Comparison of ENCODE assay signal across 8 cellular contexts in the genomic region with DNA sequence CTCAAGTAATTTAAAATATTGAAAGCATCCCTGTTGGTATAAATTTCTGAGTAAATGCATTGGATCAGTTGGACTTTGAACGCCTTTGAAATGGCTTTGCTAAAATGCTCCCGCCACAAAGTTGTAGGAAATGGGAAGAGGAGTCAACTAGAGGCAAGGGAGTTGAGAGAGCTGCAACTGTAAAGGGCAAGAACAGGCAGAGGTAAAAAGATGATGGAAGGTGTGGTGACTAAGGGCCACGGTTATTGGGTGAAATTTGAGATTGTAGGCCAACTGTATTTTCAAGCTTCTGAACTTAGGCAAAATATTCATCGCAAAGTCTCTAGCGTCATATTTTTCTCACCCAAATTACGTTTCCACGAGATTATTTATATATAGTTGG. TPM values are rescaled to one million over a fixed set of nuclear protein-coding genes. Genes with fewer than 3 reads are reported as not detected.
DNase-seq lines count a peak whose midpoint lies in the region; ATAC-seq and TF ChIP-seq lines count a peak whose summit lies in the region.

No MANE protein-coding gene starts in this region.

- H3K9ac ChIP-seq in mucosa of stomach (ENCODE audit: low read length), result peak overlapping the region; percentile 77

- no peak for TF ChIP-seq CTCF in heart right ventricle (IDR thresholded peaks at IDR 0.05)
- TF ChIP-seq CTCF in astrocyte of the cerebellum (IDR thresholded peaks at IDR 0.05; ENCODE audit: low read depth, low read length, missing control alignments), result no peak
- TF ChIP-seq CTCF in uterus (IDR thresholded peaks at IDR 0.05), result no peak

- H3K4me3 ChIP-seq in heart right ventricle (peak overlapping the region in 8 of 10 donors; percentile 54 to 92 (median 86)), astrocyte of the cerebellum (ENCODE audit: low read depth, low read length) (peak overlapping the region; percentile 79), mucosa of stomach (ENCODE audit: low read length) (peak overlapping the region; percentile 72), uterus (peak overlapping the region in 1 of 2 donors; percentile 86)

- H3K27me3 ChIP-seq in heart right ventricle (no peaks in the 10 kb centered on the region), mucosa of stomach (ENCODE audit: control insufficient read depth, insufficient read depth, low read length) (no peaks in the 10 kb centered on the region), uterus (no peaks in the 10 kb centered on the region)

- in situ Hi-C loops in astrocyte of the cerebellum (cut with HindIII; ENCODE audit: low sequenced_read_pairs), result loop anchor here (10.0 kb wide), 1 partner anchor 639 kb away; no protein-coding TSS in a partner anchor

- WGBS in heart right ventricle, 2 donors, result 74 to 75% methylated on average over 7 of the region's 7 CpGs

- H3K4me1 ChIP-seq in heart right ventricle (peaks cover 0 to 32% (median 11%) of the 10 kb centered on the region in 9 donors), mucosa of stomach (ENCODE audit: control insufficient read depth, insufficient read depth, low read length) (peaks cover 8% of the 10 kb centered on the region), uterus (no peaks in the 10 kb centered on the region)

- no peak for TF ChIP-seq POLR2A in uterus (IDR thresholded peaks at IDR 0.05)

- DNase-seq in heart right ventricle (no peak), cardiac septum (ENCODE audit: low spot score) (no peak), astrocyte of the cerebellum (ENCODE audit: low read depth) (no peak), uterus (no peak), NOMO-1 treated with DMSO at 0.1 percent for 48 hours (lab: John Stamatoyannopoulos, UW; ENCODE audit: unreplicated experiment) (no peak), iPS-NIHi7 (ENCODE audit: extremely low spot score) (no peak)

- peak overlapping the region; percentile 39 to 95 (median 89) for H3K27ac ChIP-seq in heart right ventricle
- peak overlapping the region; percentile 84 to 96 for H3K27ac ChIP-seq in uterus

- H3K9me3 ChIP-seq in heart right ventricle (no peaks in the 10 kb centered on the region), mucosa of stomach (ENCODE audit: control insufficient read depth, low read length) (no peaks in the 10 kb centered on the region), uterus (no peaks in the 10 kb centered on the region)

- ATAC-seq in heart right ventricle (no peak), GM18868 (IDR thresholded peaks at IDR 0.05; ENCODE audit: unreplicated experiment) (no peak)

- H3K36me3 ChIP-seq in heart right ventricle (peaks cover 0 to 56% (median 37%) of the 10 kb centered on the region in 9 donors), mucosa of stomach (ENCODE audit: control insufficient read depth, insufficient read depth, low read length) (peaks cover 5% of the 10 kb centered on the region), uterus (no peaks in the 10 kb centered on the region)

- intact Hi-C loops in heart right ventricle (cut with DNase I), result loop anchor here in 1 of 10 donors (5.0 kb wide), 1 partner anchor 96 kb away; no protein-coding TSS in a partner anchor
- intact Hi-C loops in cardiac septum (cut with DNase I), result loop anchor here (5.0 kb wide), 1 partner anchor 44 kb away; the partner anchor contains the start of gene CHCHD2
- intact Hi-C loops in uterus (cut with DNase I; ENCODE audit: low total_unique reads), result no loop called here

RNA-seq across cellular contexts. Expression of gene SUMF2, which starts 0.6 kb away (rescaled TPM):
- total RNA-seq in heart right ventricle (10 to 100 TPM; 20.8 to 49.2 (median 32.6) TPM), cardiac septum (32.3 TPM), uterus (100 to 1,000 TPM in 2 of 4 donors, 10 to 100 TPM in 2; 61.2 to 110 (median 86.5) TPM)
- 10 to 100 TPM; 38.2 to 49.0 TPM for polyA plus RNA-seq in heart right ventricle

RNA-seq across cellular contexts. Expression of gene CCT6A, which starts 11.9 kb away (rescaled TPM):
- total RNA-seq in heart right ventricle, result 10 to 100 TPM; 53.5 to 74.8 (median 66.2) TPM
- polyA plus RNA-seq in heart right ventricle, result 100 to 1,000 TPM in 1 of 2 donors, 10 to 100 TPM in 1; 79.9 to 155 TPM
- total RNA-seq in cardiac septum, result 74.0 TPM
- total RNA-seq in uterus, result 100 to 1,000 TPM in 3 of 4 donors, 10 to 100 TPM in 1; 88.0 to 255 (median 194) TPM

RNA-seq across cellular contexts. Expression of gene PSPH, which starts 12.2 kb away (rescaled TPM):
- 10 to 100 TPM in 4 of 10 donors, 1 to 10 TPM in 6; 7.5 to 14.7 (median 9.8) TPM for total RNA-seq in heart right ventricle
- polyA plus RNA-seq in heart right ventricle, result 1 to 10 TPM; 5.1 TPM
- 9.7 TPM for total RNA-seq in cardiac septum
- 10 to 100 TPM in 3 of 4 donors, 1 to 10 TPM in 1; 4.5 to 25.6 (median 16.7) TPM for total RNA-seq in uterus

RNA-seq across cellular contexts. Expression of gene PHKG1, which starts 29.3 kb away (rescaled TPM):
- total RNA-seq in heart right ventricle, result 10 to 100 TPM; 17.1 to 52.2 (median 24.1) TPM
- 10 to 100 TPM in 1 of 2 donors, 1 to 10 TPM in 1; 2.3 to 14.8 TPM for polyA plus RNA-seq in heart right ventricle
- 15.3 TPM for total RNA-seq in cardiac septum
- 1 to 10 TPM in 1 of 4 donors, under 1 TPM in 1, not detected in 2; 0.97 to 4.7 TPM for total RNA-seq in uterus

RNA-seq across cellular contexts. Expression of gene CHCHD2, which starts 42.8 kb away (rescaled TPM):
- 100 to 1,000 TPM; 379 to 537 (median 426) TPM for total RNA-seq in heart right ventricle
- 1,000 to 10,000 TPM in 1 of 2 donors, 10 to 100 TPM in 1; 73.0 to 1,047 TPM for polyA plus RNA-seq in heart right ventricle
- 394 TPM for total RNA-seq in cardiac septum
- total RNA-seq in uterus, result 100 to 1,000 TPM; 193 to 900 (median 353) TPM
